Comparison of ENCODE assay signal across 9 cellular contexts in genomic region chr11:7436657-7437056, GRCh38. TPM values are rescaled to one million over a fixed set of nuclear protein-coding genes. Genes with fewer than 3 reads are reported as not detected.
DNase-seq lines count a peak whose midpoint lies in the region; ATAC-seq and TF ChIP-seq lines count a peak whose summit lies in the region.
"Had no signal": no experiment of that assay in that cellular context is flagged by ENCODE, and none has a peak within 500 bp of the region (broad histone marks: within the 10 kb centered on the region; RNA-seq: fewer than 3 reads in every experiment).

No MANE protein-coding gene starts in this region.

- peak overlapping the region; percentile 68 for H3K4me3 Mint-ChIP-seq in activated B cell treated with CpG ODN at 0.5 μM for 24 hours

- H3K4me1 Mint-ChIP-seq in activated B cell treated with CpG ODN at 0.5 μM for 24 hours: peaks cover 17% of the 10 kb centered on the region

- H3K27ac Mint-ChIP-seq in activated B cell treated with CpG ODN at 0.5 μM for 24 hours: peak overlapping the region; percentile 90

- CTCF ChIA-PET in activated B cell treated with CpG ODN at 0.5 μM for 24 hours (lab: Charles Lee): interaction anchor here (0.7 to 1.9 kb wide), 4 partner anchors 83 to 339 kb away, joined by 3 to 6 read pairs (median 3); no protein-coding TSS in a partner anchor

- intact Hi-C loops in activated B cell treated with CpG ODN at 0.5 μM for 24 hours (cut with micrococcal nuclease): no loop called here

- H3K36me3 Mint-ChIP-seq in activated B cell treated with CpG ODN at 0.5 μM for 24 hours (ENCODE audit: low read depth): peaks cover 13% of the 10 kb centered on the region

- H3K9me3 ChIP-seq in MG63: no peaks in the 10 kb centered on the region

- ATAC-seq in GM18907 (IDR thresholded peaks at IDR 0.05; ENCODE audit: unreplicated experiment) (peak; percentile 80), HG03175 (IDR thresholded peaks at IDR 0.05; ENCODE audit: unreplicated experiment) (peak; percentile 77), activated B cell treated with CpG ODN at 0.5 μM for 24 hours (ENCODE audit: low read depth) (peak; percentile 95)

- H3K4me3 ChIP-seq in MG63: no peak overlapping the region

- no peak for TF ChIP-seq CTCF in activated B cell treated with CpG ODN at 0.5 μM for 24 hours (IDR thresholded peaks at IDR 0.05)

- DNase-seq in Ammon's horn (ENCODE audit: low spot score) (peak; percentile 40), activated B cell treated with CpG ODN at 0.5 μM for 24 hours (no peak), NCI-H510A treated with DMSO at 0.1 percent for 48 hours (lab: John Stamatoyannopoulos, UW) (no peak), MG63 (no peak), HuH-7.5 (ENCODE audit: low spot score) (no peak)
- no peak for DNase-seq in stimulated activated naive CD4-positive, alpha-beta T cell treated with Interleukin-2 at 50 U/mL for 16 hours (lab: John Stamatoyannopoulos, UW)

- no peaks in the 10 kb centered on the region for H3K9me3 Mint-ChIP-seq in activated B cell treated with CpG ODN at 0.5 μM for 24 hours

- POLR2A ChIA-PET in activated B cell treated with CpG ODN at 0.5 μM for 24 hours (lab: Charles Lee): interaction anchor here (1.1 to 1.5 kb wide), 2 partner anchors 60 to 77 kb away, joined by 3 to 7 read pairs; partner anchors contain the start of gene PPFIBP2

- H3K27me3 Mint-ChIP-seq in activated B cell treated with CpG ODN at 0.5 μM for 24 hours: no peaks in the 10 kb centered on the region

- no peaks in the 10 kb centered on the region for H3K27me3 ChIP-seq in MG63

- no peaks in the 10 kb centered on the region for H3K36me3 ChIP-seq in MG63

RNA-seq across cellular contexts. Expression of gene OLFML1, which starts 48.6 kb away (rescaled TPM):
- total RNA-seq in activated B cell treated with CpG ODN at 0.5 μM for 24 hours: not detected in 2 replicates
- total RNA-seq in MG63 (2014; rRNA removed; shearing (Covaris generic); ENCODE audit: low replicate concordance): not detected in 2 replicates
- total RNA-seq: glomerular endothelial cell had no signal
